14 cellular contexts compared by ENCODE assay signal in the genomic region with DNA sequence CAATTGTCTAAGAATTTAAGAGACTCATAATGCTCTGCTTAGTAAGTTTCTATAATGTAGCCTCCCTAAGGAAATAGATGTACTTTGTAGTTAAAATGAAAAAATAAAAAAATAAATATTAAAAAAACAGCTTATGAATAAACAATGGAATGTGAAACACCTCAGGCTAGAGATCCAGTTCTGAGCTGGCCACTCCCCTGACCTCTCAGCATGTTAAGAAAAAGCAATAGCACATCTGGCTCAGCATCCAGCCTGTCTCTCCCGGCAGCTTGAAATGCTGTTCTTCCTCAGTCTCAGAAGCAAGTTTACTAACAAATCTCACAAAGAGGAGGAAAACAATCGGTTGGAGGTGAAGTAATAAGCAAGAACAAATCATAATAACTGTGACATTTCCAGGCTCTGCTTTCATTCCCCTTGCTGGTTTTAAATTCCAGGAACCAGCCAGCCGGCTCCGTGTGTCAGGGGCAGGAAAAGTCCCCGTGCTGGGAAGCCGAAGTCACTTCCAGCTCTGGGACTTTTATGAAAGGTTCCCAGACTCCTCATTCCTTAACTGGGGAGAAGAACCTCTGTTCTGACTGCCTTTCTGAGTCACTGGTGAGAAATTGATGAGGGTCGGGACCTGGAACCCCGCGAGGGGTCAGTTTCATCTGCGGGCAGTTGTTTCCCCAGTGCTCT.
DNase-seq lines count a peak whose midpoint lies in the region; ATAC-seq and TF ChIP-seq lines count a peak whose summit lies in the region.
"Had no signal": no experiment of that assay in that cellular context is flagged by ENCODE, and none has a peak within 500 bp of the region (broad histone marks: within the 10 kb centered on the region; RNA-seq: fewer than 3 reads in every experiment).

No MANE protein-coding gene starts in this region.

- peak overlapping the region; percentile 56 for H3K14ac ChIP-seq in IMR-90 (replicated peaks; ENCODE audit: low read depth, low read length)

- WGBS in IMR-90 (ENCODE audit: extremely low coverage in 2 of 2, insufficient read length in 1 of 2), 2 experiments: no CpG with 5 or more reads among the region's 10 CpGs

- peak overlapping the region; percentile 1; the same call in 1 of the 2 replicates for H3K4me2 ChIP-seq in IMR-90 (ENCODE audit: low read depth, low read length)
- H3K4me2 ChIP-seq in skeletal muscle satellite cell (ENCODE audit: low read length): peak overlapping the region; percentile 28

- dilution Hi-C loops in IMR-90 (cut with HindIII; ENCODE audit: low sequenced_read_pairs, unreplicated experiment): no loop called here

- H3K4me1 ChIP-seq in IMR-90 (ENCODE audit: control insufficient read depth, insufficient read depth, low read length) (peaks cover 33% of the 10 kb centered on the region), skeletal muscle satellite cell (ENCODE audit: control insufficient read depth, insufficient read depth, low read length) (no peaks in the 10 kb centered on the region)
- H3K4me1 ChIP-seq: Peyer's patch had no signal

- H4K20me1 ChIP-seq in IMR-90 (ENCODE audit: insufficient read depth, low read length): no peaks in the 10 kb centered on the region

- peak overlapping the region; percentile 44 for H2BK5ac ChIP-seq in IMR-90 (ENCODE audit: low read depth, low read length, poor library complexity, severe bottlenecking)

- POLR2A ChIA-PET in IMR-90 (lab: Charles Lee; ENCODE audit: unreplicated experiment): no interaction called here

- CTCF ChIA-PET in IMR-90 (lab: Yijun Ruan, JAX): interaction anchor here (0.7 kb wide), 1 partner anchor 18 kb away, joined by 4 read pairs; no protein-coding TSS in a partner anchor

- no peaks in the 10 kb centered on the region; the same call in 1 of the 2 replicates for H3K9me3 ChIP-seq in IMR-90 (ENCODE audit: control insufficient read depth, insufficient read depth, low read length)
- H3K9me3 ChIP-seq in skeletal muscle satellite cell (replicated peaks; ENCODE audit: low read length): no peaks in the 10 kb centered on the region
- H3K9me3 ChIP-seq: Peyer's patch had no signal

- BruUV-seq in IMR-90 (replicated peaks; lab: Mats Ljungman, UMichigan): no TSS peak

- ATAC-seq in IMR-90 (ENCODE audit: low read depth): no peak
- ATAC-seq: T-cell had no signal

- peak overlapping the region; percentile 78 for H2AK5ac ChIP-seq in IMR-90 (ENCODE audit: low read depth, low read length)

- H3K18ac ChIP-seq in IMR-90 (ENCODE audit: low read depth, low read length): peak overlapping the region; percentile 83

- H3K79me1 ChIP-seq in IMR-90 (ENCODE audit: low read depth in 1 of 2, low read length in 2 of 2): 0 out of 4 replicates have a peak, but pooled peaks cover 0 to 7% of the 10 kb centered on the region in 2 experiments

- H3K4me3 ChIP-seq in IMR-90 (ENCODE audit: insufficient read depth, low read depth, low read length) (no peak overlapping the region), skeletal muscle satellite cell (ENCODE audit: low read length) (no peak overlapping the region)
- H3K4me3 ChIP-seq: Peyer's patch had no signal

- in situ Hi-C loops in IMR-90 (cut with MboI; ENCODE audit: low sequenced_read_pairs): loop anchor here (5.0 kb wide), 1 partner anchor 74 kb away; no protein-coding TSS in a partner anchor

- no peak for TF ChIP-seq CTCF in IMR-90 (conservative IDR thresholded peaks at IDR 0.05; ENCODE audit: low read depth, low read length)

- H3K36me3 ChIP-seq in IMR-90 (ENCODE audit: control insufficient read depth, insufficient read depth, low read length): no peaks in the 10 kb centered on the region
- H3K36me3 ChIP-seq in skeletal muscle satellite cell (ENCODE audit: insufficient read depth, low read length): no peaks in the 10 kb centered on the region
- H3K36me3 ChIP-seq: Peyer's patch had no signal

- peak overlapping the region; percentile 49 for H3K23ac ChIP-seq in IMR-90 (ENCODE audit: low read depth, low read length)

- H2BK120ac ChIP-seq in IMR-90 (ENCODE audit: low read depth, low read length): peak overlapping the region; percentile 80

- H2BK15ac ChIP-seq in IMR-90 (ENCODE audit: low read depth, low read length): peak overlapping the region; percentile 83; the same call in 2 of the 3 replicates

- intact Hi-C loops in IMR-90 (cut with micrococcal nuclease): loop anchor here (2.0 to 5.0 kb wide), 3 partner anchors 66 to 476 kb away; no protein-coding TSS in a partner anchor

- peak overlapping the region; percentile 94 for H2BK20ac ChIP-seq in IMR-90 (ENCODE audit: low read depth, low read length)

- peak overlapping the region; percentile 84 for H4K91ac ChIP-seq in IMR-90 (ENCODE audit: insufficient read depth, low read depth, low read length)

- H3K56ac ChIP-seq in IMR-90 (ENCODE audit: extremely low read depth, insufficient read depth, low read length): peak overlapping the region; percentile 57; the same call in 1 of the 2 replicates

- H4K8ac ChIP-seq in IMR-90 (ENCODE audit: low read depth in 2 of 2, low read length in 2 of 2): peak overlapping the region; percentile 22 to 59

- H3K9me1 ChIP-seq in IMR-90 (ENCODE audit: insufficient read depth, low read length): peaks cover 11% of the 10 kb centered on the region

- peak overlapping the region; percentile 77 for H4K5ac ChIP-seq in IMR-90 (ENCODE audit: low read depth, low read length)

- H2AK9ac ChIP-seq in IMR-90 (replicated peaks; ENCODE audit: low read depth, low read length, poor library complexity): peak overlapping the region; percentile 35

- peak overlapping the region; percentile 66; the same call in 1 of the 2 replicates for H3K27ac ChIP-seq in IMR-90 (ENCODE audit: insufficient read depth, low read length)
- H3K27ac ChIP-seq: Peyer's patch had no signal

- no peak for TF ChIP-seq RAD21 in IMR-90 (IDR thresholded peaks at IDR 0.05; ENCODE audit: low read length)

- DNase-seq in IMR-90 (peak; percentile 43), amniotic epithelial cell (ENCODE audit: low read depth) (peak; percentile 31), iPS-NIHi11 (ENCODE audit: low spot score) (peak; percentile 29), hypothalamus (lab: John Stamatoyannopoulos, UW) (no peak), NCI-H2171 (lab: John Stamatoyannopoulos, UW) (no peak), MV-4-11 (lab: John Stamatoyannopoulos, UW) (no peak)
- DNase-seq: activated naive CD4-positive, alpha-beta T cell treated with anti-CD3 and anti-CD28 coated beads for 36 hours; caudate nucleus; NCI-H187 treated with DMSO at 0.1 percent for 48 hours; NCI-H526; Peyer's patch; stimulated activated CD4-positive, alpha-beta T cell treated with anti-CD3 and anti-CD28 coated beads, Interleukin-15, amount 100 ng/mL, for 24 hours; T-cell had no signal

- peak overlapping the region; percentile 50 for H3K9ac ChIP-seq in IMR-90 (ENCODE audit: low read depth, low read length)
- H3K9ac ChIP-seq in skeletal muscle satellite cell (ENCODE audit: low read depth, low read length): no peak overlapping the region

- H2AFZ ChIP-seq in IMR-90 (replicated peaks; ENCODE audit: low read length, poor library complexity): peak overlapping the region; percentile 6

- peak overlapping the region; percentile 78 for H3K4ac ChIP-seq in IMR-90 (ENCODE audit: low read depth, low read length)

- H3K27me3 ChIP-seq in IMR-90 (ENCODE audit: control insufficient read depth, insufficient read depth, low read length) (no peaks in the 10 kb centered on the region), skeletal muscle satellite cell (ENCODE audit: control insufficient read depth, insufficient read depth, low read length) (peaks cover 17% of the 10 kb centered on the region)
- H3K27me3 ChIP-seq: Peyer's patch had no signal

- TF ChIP-seq POLR2A in IMR-90 (IDR thresholded peaks at IDR 0.05; ENCODE audit: low read depth, low read length): no peak

TF ChIP-seq in IMR-90, 13 proteins besides CTCF, POLR2A, EP300 and RAD21:
- TF ChIP-seq CEBPB (IDR thresholded peaks at IDR 0.05; ENCODE audit: low read depth, low read length): no peak
- no peak for TF ChIP-seq BHLHE40 (IDR thresholded peaks at IDR 0.05; ENCODE audit: low read depth, low read length)
- TF ChIP-seq, protein P1, sequence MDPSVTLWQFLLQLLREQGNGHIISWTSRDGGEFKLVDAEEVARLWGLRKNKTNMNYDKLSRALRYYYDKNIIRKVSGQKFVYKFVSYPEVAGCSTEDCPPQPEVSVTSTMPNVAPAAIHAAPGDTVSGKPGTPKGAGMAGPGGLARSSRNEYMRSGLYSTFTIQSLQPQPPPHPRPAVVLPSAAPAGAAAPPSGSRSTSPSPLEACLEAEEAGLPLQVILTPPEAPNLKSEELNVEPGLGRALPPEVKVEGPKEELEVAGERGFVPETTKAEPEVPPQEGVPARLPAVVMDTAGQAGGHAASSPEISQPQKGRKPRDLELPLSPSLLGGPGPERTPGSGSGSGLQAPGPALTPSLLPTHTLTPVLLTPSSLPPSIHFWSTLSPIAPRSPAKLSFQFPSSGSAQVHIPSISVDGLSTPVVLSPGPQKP (IDR thresholded peaks at IDR 0.05; ENCODE audit: borderline replicate concordance, low read depth, low read length): no peak

Comparison
In these comparisons a context has a peak if more than half of its experiments do, and no peak if none do; other contexts are left out.
1. DNase-seq: peak in IMR-90 (single experiment), amniotic epithelial cell (single experiment) and iPS-NIHi11 (single experiment); none in hypothalamus (0 of 51), NCI-H2171 (single experiment) and MV-4-11 (single experiment).